ENCODE assay signal across 9 cellular contexts in the genomic region with DNA sequence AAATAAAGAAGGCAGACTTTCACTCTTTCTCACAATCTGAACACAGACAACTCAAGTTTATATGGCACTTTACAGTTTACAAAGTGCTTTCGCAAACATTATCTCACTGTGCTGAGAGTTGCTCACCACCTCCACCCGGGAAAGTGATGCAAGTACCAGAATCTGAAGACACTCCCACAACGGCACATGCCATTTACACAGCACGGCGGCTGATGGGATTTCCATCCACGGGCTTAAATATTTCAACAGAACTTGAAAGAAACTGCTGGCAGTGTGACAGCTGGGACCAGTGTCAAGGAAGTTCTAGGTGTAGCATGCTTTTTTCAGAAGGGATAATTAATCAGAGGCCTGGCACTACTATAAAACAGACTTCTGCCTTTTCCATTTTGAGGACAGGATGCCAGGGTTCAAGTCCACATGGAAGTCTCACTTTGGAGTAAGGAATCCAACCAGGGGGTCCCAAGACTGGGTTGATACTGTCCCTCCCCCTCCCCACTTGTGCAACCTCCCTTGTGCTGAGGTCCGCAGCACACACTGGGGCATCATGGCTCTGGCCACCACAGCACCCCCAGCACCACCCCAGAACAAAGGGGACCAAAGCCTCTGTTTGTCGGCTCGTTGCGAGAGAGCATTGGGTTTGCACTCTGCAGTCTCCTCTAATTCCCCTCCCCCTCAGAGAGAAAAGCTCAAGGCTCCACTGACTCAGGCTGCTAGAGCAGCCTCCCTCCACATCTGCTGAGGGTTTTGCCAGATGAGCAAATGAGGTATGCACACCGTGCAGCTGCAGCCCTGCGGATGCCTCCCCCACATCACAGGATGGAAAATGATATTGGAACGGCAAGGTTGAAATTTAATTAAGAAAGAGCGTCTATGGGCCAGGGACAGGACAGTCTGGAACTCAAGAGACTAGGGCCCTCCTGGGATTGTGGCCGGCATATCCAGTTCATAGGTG.
DNase-seq lines count a peak whose midpoint lies in the region; ATAC-seq and TF ChIP-seq lines count a peak whose summit lies in the region.
"Had no signal": no experiment of that assay in that cellular context is flagged by ENCODE, and none has a peak within 500 bp of the region (broad histone marks: within the 10 kb centered on the region; RNA-seq: fewer than 3 reads in every experiment).

No MANE protein-coding gene starts in this region.

- H2BK120ac ChIP-seq in IMR-90 (ENCODE audit: low read depth, low read length), result no peak overlapping the region

- in situ Hi-C loops in IMR-90 (cut with MboI; ENCODE audit: low sequenced_read_pairs), result loop anchor here (10.0 kb wide), 1 partner anchor 154 kb away; a partner anchor contains a TSS

- H3K4me1 ChIP-seq in BE2C (no peaks in the 10 kb centered on the region), IMR-90 (ENCODE audit: control insufficient read depth, insufficient read depth, low read length) (peaks cover 21% of the 10 kb centered on the region)
- peaks cover 13 to 28% of the 10 kb centered on the region in 2 donors for H3K4me1 ChIP-seq in naive thymus-derived CD4-positive, alpha-beta T cell (ENCODE audit: control insufficient read depth in 2 of 2, insufficient read depth in 2 of 2, low read length in 2 of 2)

- H3K18ac ChIP-seq in IMR-90 (ENCODE audit: low read depth, low read length), result no peak overlapping the region

- TF ChIP-seq RAD21 in IMR-90 (IDR thresholded peaks at IDR 0.05; ENCODE audit: low read length), result no peak

- H3K4me1 Mint-ChIP-seq in brain, result peaks cover 58% of the 10 kb centered on the region
- H3K4me1 Mint-ChIP-seq in naive thymus-derived CD4-positive, alpha-beta T cell, result peaks cover 15 to 48% (median 28%) of the 10 kb centered on the region in 7 donors

- H4K20me1 ChIP-seq in IMR-90 (ENCODE audit: insufficient read depth, low read length), result no peaks in the 10 kb centered on the region; the same call in 1 of the 2 replicates

- peak overlapping the region; percentile 47 for H3K4ac ChIP-seq in IMR-90 (ENCODE audit: low read depth, low read length)

- 60% methylated on average over 3 of the region's 15 CpGs; no CpG with 5 or more reads in 1 of the 2 experiments for WGBS in IMR-90 (ENCODE audit: extremely low coverage in 2 of 2, insufficient read length in 1 of 2), 2 experiments

- H3K36me3 Mint-ChIP-seq in brain, result no peaks in the 10 kb centered on the region
- peaks cover 0 to 38% (median 28%) of the 10 kb centered on the region in 5 donors for H3K36me3 Mint-ChIP-seq in naive thymus-derived CD4-positive, alpha-beta T cell

- H3K9me3 ChIP-seq in BE2C (no peaks in the 10 kb centered on the region), IMR-90 (ENCODE audit: control insufficient read depth, insufficient read depth, low read length) (no peaks in the 10 kb centered on the region)
- H3K9me3 ChIP-seq in naive thymus-derived CD4-positive, alpha-beta T cell (ENCODE audit: control insufficient read depth in 2 of 3, low read length in 3 of 3), result no peaks in the 10 kb centered on the region
- H3K9me3 ChIP-seq: thoracic aorta had no signal

- no peak overlapping the region for H3K9ac ChIP-seq in IMR-90 (ENCODE audit: low read depth, low read length)

- H4K8ac ChIP-seq in IMR-90 (ENCODE audit: low read depth in 2 of 2, low read length in 2 of 2), result no peak overlapping the region; a peak in 1 of 4 replicates

- H3K4me2 ChIP-seq in IMR-90 (ENCODE audit: low read depth, low read length), result 0 out of 2 replicates have a peak overlapping the region, but pooled peaks have one; percentile 11

- DNase-seq in BE2C (peak; percentile 65), IMR-90 (peak; percentile 75), NCI-H526 (lab: John Stamatoyannopoulos, UW) (no peak), epidermal melanocyte (ENCODE audit: insufficient read length, low spot score) (no peak), HEK293T (ENCODE audit: extremely low spot score) (no peak), NCI-H1436 treated with DMSO at 0.1 percent for 48 hours (lab: John Stamatoyannopoulos, UW) (no peak)
- DNase-seq in naive thymus-derived CD4-positive, alpha-beta T cell, result peak in 1 of 9 donors; percentile 30

- H3K27ac Mint-ChIP-seq in brain, result peak overlapping the region in 3 of 5 experiments; percentile 17 to 76 (median 75)
- peak overlapping the region in 3 of 9 donors; percentile 39 to 60 (median 55) for H3K27ac Mint-ChIP-seq in naive thymus-derived CD4-positive, alpha-beta T cell

- H3K9me1 ChIP-seq in IMR-90 (ENCODE audit: insufficient read depth, low read length), result peaks cover 23% of the 10 kb centered on the region

- no peak overlapping the region for H3K56ac ChIP-seq in IMR-90 (ENCODE audit: extremely low read depth, insufficient read depth, low read length)

- H2AK9ac ChIP-seq in IMR-90 (replicated peaks; ENCODE audit: low read depth, low read length, poor library complexity), result no peak overlapping the region

- H4K91ac ChIP-seq in IMR-90 (ENCODE audit: insufficient read depth, low read depth, low read length), result no peak overlapping the region

- CTCF ChIA-PET in IMR-90 (lab: Yijun Ruan, JAX), result no interaction called here
- CTCF ChIA-PET in naive thymus-derived CD4-positive, alpha-beta T cell (lab: Charles Lee), result interaction anchor here (0.7 kb wide), 1 partner anchor 218 kb away, joined by 5 read pairs; no protein-coding TSS in a partner anchor
- CTCF ChIA-PET in HEK293T (lab: Yijun Ruan, JAX), result interaction anchor here (0.6 kb wide), 1 partner anchor 38 kb away, joined by 3 read pairs; no protein-coding TSS in a partner anchor

- H4K5ac ChIP-seq in IMR-90 (ENCODE audit: low read depth, low read length), result no peak overlapping the region

- no peak overlapping the region for H3K27ac ChIP-seq in IMR-90 (ENCODE audit: insufficient read depth, low read length)
- H3K27ac ChIP-seq in naive thymus-derived CD4-positive, alpha-beta T cell (ENCODE audit: low read depth, low read length), result no peak overlapping the region

- no peaks in the 10 kb centered on the region for H3K27me3 ChIP-seq in BE2C
- H3K27me3 ChIP-seq in IMR-90 (ENCODE audit: control insufficient read depth, insufficient read depth, low read length), result no peaks in the 10 kb centered on the region
- no peaks in the 10 kb centered on the region for H3K27me3 ChIP-seq in naive thymus-derived CD4-positive, alpha-beta T cell (ENCODE audit: control insufficient read depth in 2 of 2, insufficient read depth in 2 of 2, low read length in 2 of 2)

- no peak overlapping the region for H3K23ac ChIP-seq in IMR-90 (ENCODE audit: low read depth, low read length)

- peak overlapping the region; percentile 84; the same call in 1 of the 2 replicates for H2AK5ac ChIP-seq in IMR-90 (ENCODE audit: low read depth, low read length)

- POLR2A ChIA-PET in IMR-90 (lab: Charles Lee; ENCODE audit: unreplicated experiment), result interaction anchor here (0.6 kb wide), 1 partner anchor 13 kb away, joined by 3 read pairs; no protein-coding TSS in a partner anchor
- POLR2A ChIA-PET in naive thymus-derived CD4-positive, alpha-beta T cell (lab: Charles Lee), result no interaction called here
- POLR2A ChIA-PET in HEK293T (lab: Yijun Ruan, JAX), result no interaction called here

- intact Hi-C loops in IMR-90 (cut with micrococcal nuclease), result loop anchor here (10.0 kb wide), 1 partner anchor 216 kb away; no protein-coding TSS in a partner anchor
- intact Hi-C loops in naive thymus-derived CD4-positive, alpha-beta T cell (cut with micrococcal nuclease), result loop anchor here in 1 of 2 donors (2.0 kb wide), 1 partner anchor 74 kb away; no protein-coding TSS in a partner anchor

- peaks cover 4% of the 10 kb centered on the region for H3K27me3 Mint-ChIP-seq in brain
- no peaks in the 10 kb centered on the region for H3K27me3 Mint-ChIP-seq in naive thymus-derived CD4-positive, alpha-beta T cell

- ATAC-seq in IMR-90 (ENCODE audit: low read depth), result peak; percentile 33
- peak; percentile 46 for ATAC-seq in naive thymus-derived CD4-positive, alpha-beta T cell

- no TSS peak for BruUV-seq in IMR-90 (replicated peaks; lab: Mats Ljungman, UMichigan)

- H2AFZ ChIP-seq in IMR-90 (replicated peaks; ENCODE audit: low read length, poor library complexity), result peak overlapping the region; percentile 6

- TF ChIP-seq CTCF in BE2C (IDR thresholded peaks at IDR 0.05; ENCODE audit: low read depth, low read length) (no peak), IMR-90 (conservative IDR thresholded peaks at IDR 0.05; ENCODE audit: low read depth, low read length) (no peak), brain (conservative IDR thresholded peaks at IDR 0.05) (no peak)

- 0 out of 2 replicates have a peak overlapping the region, but pooled peaks have one; percentile 5 for H2BK20ac ChIP-seq in IMR-90 (ENCODE audit: low read depth, low read length)

- peak overlapping the region in 1 of 5 experiments; percentile 27 for H3K4me3 Mint-ChIP-seq in brain
- H3K4me3 Mint-ChIP-seq in naive thymus-derived CD4-positive, alpha-beta T cell, result peak overlapping the region in 7 of 10 donors; percentile 0 to 74 (median 46)

- no peaks in the 10 kb centered on the region for H3K36me3 ChIP-seq in BE2C
- peaks cover 17% of the 10 kb centered on the region for H3K36me3 ChIP-seq in IMR-90 (ENCODE audit: control insufficient read depth, insufficient read depth, low read length)
- no peaks in the 10 kb centered on the region for H3K36me3 ChIP-seq in naive thymus-derived CD4-positive, alpha-beta T cell (ENCODE audit: control insufficient read depth in 2 of 3, insufficient read depth in 3 of 3, low read length in 3 of 3)
- H3K36me3 ChIP-seq: thoracic aorta had no signal

- no peak overlapping the region for H2BK5ac ChIP-seq in IMR-90 (ENCODE audit: low read depth, low read length, poor library complexity, severe bottlenecking)

- H3K4me3 ChIP-seq in BE2C (ENCODE audit: low read depth, low read length) (no peak overlapping the region), IMR-90 (ENCODE audit: insufficient read depth, low read depth, low read length) (no peak overlapping the region)
- H3K4me3 ChIP-seq in naive thymus-derived CD4-positive, alpha-beta T cell (ENCODE audit: low read length), result no peak overlapping the region
- H3K4me3 ChIP-seq: thoracic aorta had no signal

- H3K14ac ChIP-seq in IMR-90 (replicated peaks; ENCODE audit: low read depth, low read length), result no peak overlapping the region; the same call in 1 of the 2 replicates

- H3K79me1 ChIP-seq in IMR-90 (ENCODE audit: low read depth in 1 of 2, low read length in 2 of 2), result peaks cover 0 to 8% of the 10 kb centered on the region in 2 experiments; a peak in 1 of 4 replicates

- no peaks in the 10 kb centered on the region for H3K9me3 Mint-ChIP-seq in brain
- no peaks in the 10 kb centered on the region for H3K9me3 Mint-ChIP-seq in naive thymus-derived CD4-positive, alpha-beta T cell

- no peak for TF ChIP-seq POLR2A in IMR-90 (IDR thresholded peaks at IDR 0.05; ENCODE audit: low read depth, low read length)

- H2BK15ac ChIP-seq in IMR-90 (ENCODE audit: low read depth, low read length), result no peak overlapping the region

- dilution Hi-C loops in IMR-90 (cut with HindIII; ENCODE audit: low sequenced_read_pairs, unreplicated experiment), result no loop called here

TF ChIP-seq in HEK293T, 16 proteins besides CTCF, POLR2A, EP300 and RAD21 (continues in another document):
- TF ChIP-seq LEF1 (IDR thresholded peaks at IDR 0.05; ENCODE audit: borderline replicate concordance) (no peak), NFRKB (IDR thresholded peaks at IDR 0.05) (no peak), SP1 (IDR thresholded peaks at IDR 0.05) (no peak), FOXK2 (IDR thresholded peaks at IDR 0.05) (no peak)

Comparison
In these comparisons a context has a peak if more than half of its experiments do, and no peak if none do; other contexts are left out.
1. DNase-seq: peak in BE2C (single experiment) and IMR-90 (single experiment); none in NCI-H526 (0 of 2), epidermal melanocyte (single experiment), HEK293T (single experiment) and NCI-H1436 treated with DMSO at 0.1 percent for 48 hours (single experiment).